Comparison of ENCODE assay signal across 25 cellular contexts in genomic region chr14:76422662-76423061, GRCh38. TPM values are rescaled to one million over a fixed set of nuclear protein-coding genes. Genes with fewer than 3 reads are reported as not detected.
DNase-seq lines count a peak whose midpoint lies in the region; ATAC-seq, FAIRE-seq and TF ChIP-seq lines count a peak whose summit lies in the region.
"Had no signal": no experiment of that assay in that cellular context is flagged by ENCODE, and none has a peak within 500 bp of the region (broad histone marks: within the 10 kb centered on the region; RNA-seq: fewer than 3 reads in every experiment).

No MANE protein-coding gene starts in this region.

- POLR2A ChIA-PET in H1 (lab: Charles Lee; ENCODE audit: partially characterized antibody), result no interaction called here

- H4K20me1 ChIP-seq in GM23338 (replicated peaks; ENCODE audit: insufficient read depth) (no peaks in the 10 kb centered on the region), H9 (ENCODE audit: control insufficient read depth, insufficient read depth, insufficient read length) (no peaks in the 10 kb centered on the region), H1 (replicated peaks in 1 of 2; ENCODE audit: control insufficient read depth in 1 of 2, insufficient read depth in 2 of 2, low read length in 2 of 2) (no peaks in the 10 kb centered on the region)
- H4K20me1 ChIP-seq: BLaER1 treated with 17β-estradiol and CSF1 and Interleukin-3, amounts not matched to agents 10 nM and 100 nM had no signal

- H3K36me3 Mint-ChIP-seq in GM23338 (ENCODE audit: low read depth) (no peaks in the 10 kb centered on the region; the same call in 2 of the 3 replicates), H9 (ENCODE audit: insufficient read depth in 1 of 3, low read depth in 3 of 3) (no peaks in the 10 kb centered on the region)
- no peaks in the 10 kb centered on the region for H3K36me3 Mint-ChIP-seq in stimulated activated effector memory CD8-positive, alpha-beta T cell treated with anti-CD3 and anti-CD28 coated beads, Interleukin-12 subunit alpha, Interleukin-12 subunit beta, amount 100 ng/mL, for 72 hours
- H3K36me3 Mint-ChIP-seq: CD14-positive monocyte had no signal

- H4K8ac ChIP-seq in H9 (replicated peaks; ENCODE audit: insufficient read length, low read depth, low read length) (no peak overlapping the region), H1 (ENCODE audit: extremely low read depth, insufficient read depth, low read length) (no peak overlapping the region)

- no peak overlapping the region for H3K9ac ChIP-seq in H9 (ENCODE audit: extremely low read depth, insufficient read length, low read length)
- no peak overlapping the region for H3K9ac ChIP-seq in H1 (replicated peaks in 1 of 4; ENCODE audit: extremely low read depth in 1 of 4, low read depth in 3 of 4, low read length in 3 of 4)
- H3K9ac ChIP-seq: BLaER1 treated with 17β-estradiol and CSF1 and Interleukin-3, amounts not matched to agents 10 nM and 100 nM; GM23248 had no signal

- peaks cover 32% of the 10 kb centered on the region for H3K4me1 Mint-ChIP-seq in GM23338
- H3K4me1 Mint-ChIP-seq in H9, result peaks cover 10 to 21% of the 10 kb centered on the region in 2 experiments
- H3K4me1 Mint-ChIP-seq in stimulated activated effector memory CD8-positive, alpha-beta T cell treated with anti-CD3 and anti-CD28 coated beads, Interleukin-12 subunit alpha, Interleukin-12 subunit beta, amount 100 ng/mL, for 72 hours, result no peaks in the 10 kb centered on the region
- H3K4me1 Mint-ChIP-seq: CD14-positive monocyte; CD8-positive, alpha-beta memory T cell had no signal

- no peaks in the 10 kb centered on the region for H3K9me3 Mint-ChIP-seq in GM23338
- no peaks in the 10 kb centered on the region; a peak in 1 of 5 replicates for H3K9me3 Mint-ChIP-seq in H9
- no peaks in the 10 kb centered on the region for H3K9me3 Mint-ChIP-seq in stimulated activated effector memory CD8-positive, alpha-beta T cell treated with anti-CD3 and anti-CD28 coated beads, Interleukin-12 subunit alpha, Interleukin-12 subunit beta, amount 100 ng/mL, for 72 hours
- H3K9me3 Mint-ChIP-seq: CD4-positive, alpha-beta T cell had no signal

- H3K79me2 ChIP-seq in GM23338 (replicated peaks; ENCODE audit: insufficient read depth), result no peaks in the 10 kb centered on the region
- no peaks in the 10 kb centered on the region for H3K79me2 ChIP-seq in H9 (ENCODE audit: insufficient read depth, low read length)
- no peaks in the 10 kb centered on the region for H3K79me2 ChIP-seq in H1 (ENCODE audit: control insufficient read depth in 1 of 2, insufficient read depth in 2 of 2, low read length in 2 of 2)

- H3K23ac ChIP-seq in H9 (ENCODE audit: insufficient read length, low read depth, low read length), result no peak overlapping the region
- H3K23ac ChIP-seq in H1 (ENCODE audit: insufficient read length), result no peak overlapping the region

- TF ChIP-seq RAD21 in H1 (IDR thresholded peaks at IDR 0.05 in 1 of 2, conservative IDR thresholded peaks at IDR 0.05 in 1 of 2; ENCODE audit: low read depth in 2 of 2, low read length in 2 of 2), result no peak

- no peak overlapping the region for H2BK15ac ChIP-seq in H9 (ENCODE audit: low read depth, low read length)
- H2BK15ac ChIP-seq in H1 (ENCODE audit: low read length), result no peak overlapping the region

- no peak overlapping the region for H2BK120ac ChIP-seq in H9 (ENCODE audit: low read depth, low read length, poor library complexity, severe bottlenecking)
- H2BK120ac ChIP-seq in H1 (replicated peaks; ENCODE audit: low read depth, low read length), result no peak overlapping the region

- ATAC-seq in GM23338 (peak; percentile 20; the same call in 2 of the 3 replicates), HG03442 (IDR thresholded peaks at IDR 0.05; ENCODE audit: unreplicated experiment) (no peak)
- no peak for ATAC-seq in stimulated activated effector memory CD8-positive, alpha-beta T cell treated with anti-CD3 and anti-CD28 coated beads, Interleukin-12 subunit alpha, Interleukin-12 subunit beta, amount 100 ng/mL, for 72 hours
- ATAC-seq: A549, GM12878, HCT116 had no signal

- no peak for FAIRE-seq in H1 (lab: Jason Lieb, UNC)
- FAIRE-seq: A549, D721Med, GM12878, GM19239, H54 had no signal

- no peak for TF ChIP-seq EP300 in H1 (IDR thresholded peaks at IDR 0.05; ENCODE audit: borderline replicate concordance in 1 of 2, low read depth in 2 of 2, low read length in 2 of 2)

- no peaks in the 10 kb centered on the region for H3K9me3 ChIP-seq in H9 (ENCODE audit: control insufficient read depth, low read depth, low read length)
- peaks cover 0 to 5% of the 10 kb centered on the region in 2 experiments; a peak in 1 of 4 replicates for H3K9me3 ChIP-seq in H1 (ENCODE audit: insufficient read depth in 2 of 2, low read depth in 1 of 2, low read length in 1 of 2)
- H3K9me3 ChIP-seq: A549; BE2C; BLaER1 treated with 17β-estradiol and CSF1 and Interleukin-3, amounts not matched to agents 10 nM and 100 nM had no signal

- CTCF ChIA-PET in H1 (lab: Charles Lee; ENCODE audit: partially characterized antibody), result interaction anchor here (0.5 to 1.5 kb wide), 5 partner anchors 9 to 33 kb away, joined by 3 to 4 read pairs (median 3); no protein-coding TSS in a partner anchor

- H3K36me3 ChIP-seq in GM23338 (ENCODE audit: insufficient read depth) (no peaks in the 10 kb centered on the region), H1 (ENCODE audit: control insufficient read depth in 2 of 4, insufficient read depth in 4 of 4, low read length in 3 of 4) (no peaks in the 10 kb centered on the region)
- H3K36me3 ChIP-seq: BE2C; BLaER1 treated with 17β-estradiol and CSF1 and Interleukin-3, amounts not matched to agents 10 nM and 100 nM had no signal

- no peak overlapping the region for H2BK12ac ChIP-seq in H9 (ENCODE audit: insufficient read length, low read depth, low read length)
- 0 out of 2 replicates have a peak overlapping the region, but pooled peaks have one; percentile 84 for H2BK12ac ChIP-seq in H1 (ENCODE audit: low read depth, low read length)

- H3K4me3 ChIP-seq in GM23338 (no peak overlapping the region), H1 (ENCODE audit: extremely low read depth in 1 of 4, insufficient read depth in 2 of 4, low read depth in 3 of 4, low read length in 4 of 4) (no peak overlapping the region)
- H3K4me3 ChIP-seq: A549; BLaER1 treated with 17β-estradiol and CSF1 and Interleukin-3, amounts not matched to agents 10 nM and 100 nM; GM12878; GM23248 had no signal

- no peaks in the 10 kb centered on the region for H3F3A ChIP-seq in GM23338 (replicated peaks; ENCODE audit: low read depth)

- H3K4me3 Mint-ChIP-seq in GM23338 (no peak overlapping the region), H9 (no peak overlapping the region)
- H3K4me3 Mint-ChIP-seq in stimulated activated effector memory CD8-positive, alpha-beta T cell treated with anti-CD3 and anti-CD28 coated beads, Interleukin-12 subunit alpha, Interleukin-12 subunit beta, amount 100 ng/mL, for 72 hours, result no peak overlapping the region
- H3K4me3 Mint-ChIP-seq: CD14-positive monocyte; CD4-positive, alpha-beta T cell; CD8-positive, alpha-beta memory T cell had no signal

- H4K91ac ChIP-seq in H9 (ENCODE audit: insufficient read length, low read depth, low read length) (no peak overlapping the region), H1 (replicated peaks; ENCODE audit: insufficient read length, low read length) (no peak overlapping the region)

- DNase-seq in GM23338 (ENCODE audit: low spot score), result no peak
- DNase-seq in H9, result no peak
- DNase-seq in H1 (ENCODE audit: low read depth in 1 of 2, low spot score in 2 of 2), result no peak
- no peak for DNase-seq in mucosa of gallbladder (ENCODE audit: low spot score)
- no peak for DNase-seq in stimulated activated effector memory CD8-positive, alpha-beta T cell treated with anti-CD3 and anti-CD28 coated beads, Interleukin-12 subunit alpha, Interleukin-12 subunit beta, amount 100 ng/mL, for 72 hours (ENCODE audit: low spot score in 2 of 2)
- DNase-seq: 8988T; ACHN; AML-193; BE2C; CD4-positive, alpha-beta T cell; CD8-positive, alpha-beta memory T cell; DMS 273 treated with DMSO at 0.1 percent for 48 hours; DMS79; EL; GDM1; GM23248 had no signal

- no peak overlapping the region for H2BK5ac ChIP-seq in H9 (ENCODE audit: insufficient read length, low read length)
- H2BK5ac ChIP-seq in H1 (ENCODE audit: low read depth, low read length), result no peak overlapping the region

- H3K27me3 ChIP-seq in GM23338 (ENCODE audit: insufficient read depth), result no peaks in the 10 kb centered on the region
- H3K27me3 ChIP-seq in H9 (ENCODE audit: insufficient read depth, low read length), result no peaks in the 10 kb centered on the region
- H3K27me3 ChIP-seq in H1 (replicated peaks in 1 of 4; ENCODE audit: control insufficient read depth in 3 of 4, extremely low read depth in 1 of 4, insufficient read depth in 3 of 4, low read length in 3 of 4), result no peaks in the 10 kb centered on the region
- H3K27me3 ChIP-seq: BE2C; BLaER1 treated with 17β-estradiol and CSF1 and Interleukin-3, amounts not matched to agents 10 nM and 100 nM had no signal

- no peak for TF ChIP-seq POLR2A in H1 (IDR thresholded peaks at IDR 0.05; ENCODE audit: control extremely low read depth in 1 of 2, low read depth in 2 of 2, low read length in 2 of 2)

- no peak overlapping the region for H3K56ac ChIP-seq in H9 (ENCODE audit: insufficient read length, low read depth, low read length)
- H3K56ac ChIP-seq in H1 (replicated peaks; ENCODE audit: insufficient read length, low read depth, low read length), result no peak overlapping the region

- no peak overlapping the region for H2BK20ac ChIP-seq in H9 (ENCODE audit: low read depth, low read length, poor library complexity, severe bottlenecking)
- no peak overlapping the region for H2BK20ac ChIP-seq in H1 (ENCODE audit: low read length)

- no peak overlapping the region for H3K4ac ChIP-seq in H9 (ENCODE audit: low read depth, low read length)
- H3K4ac ChIP-seq in H1 (replicated peaks; ENCODE audit: insufficient read length, low read depth, low read length), result no peak overlapping the region

- no CpG with 5 or more reads among the region's 7 CpGs for WGBS in H9 (ENCODE audit: extremely low coverage, insufficient read length, low lambda C conversion rate)
- WGBS in H1 (ENCODE audit: extremely low coverage in 1 of 2, insufficient coverage in 1 of 2, insufficient read length in 1 of 2, insufficient replicate concordance in 2 of 2, low coverage in 1 of 2, low lambda C conversion rate in 2 of 2, missing lambda C conversion rate in 1 of 2), 2 experiments, result 90% methylated on average over 7 of the region's 7 CpGs; no CpG with 5 or more reads in 1 of the 2 experiments

- H3K18ac ChIP-seq in H9 (ENCODE audit: insufficient read length, low read depth, low read length), result no peak overlapping the region
- H3K18ac ChIP-seq in H1 (ENCODE audit: extremely low read depth, low read length), result 0 out of 2 replicates have a peak overlapping the region, but pooled peaks have one; percentile 54

- H3K4me1 ChIP-seq in GM23338 (ENCODE audit: insufficient read depth) (peaks cover 14% of the 10 kb centered on the region; the same call in 1 of the 2 replicates), H9 (ENCODE audit: insufficient read depth, low read length) (peaks cover 4% of the 10 kb centered on the region; the same call in 1 of the 2 replicates), H1 (replicated peaks in 1 of 4; ENCODE audit: control insufficient read depth in 3 of 4, insufficient read depth in 4 of 4, low read length in 3 of 4) (peaks cover 3 to 11% (median 7%) of the 10 kb centered on the region in 4 experiments; a peak in 6 of 7 replicates)
- H3K4me1 ChIP-seq: A549; BLaER1 treated with 17β-estradiol and CSF1 and Interleukin-3, amounts not matched to agents 10 nM and 100 nM had no signal

- no peak overlapping the region for H3K4me2 ChIP-seq in GM23338
- no peak overlapping the region for H3K4me2 ChIP-seq in H9 (ENCODE audit: insufficient read depth, insufficient read length, low read length)
- no peak overlapping the region for H3K4me2 ChIP-seq in H1 (ENCODE audit: insufficient read depth in 1 of 2, low read depth in 2 of 2, low read length in 2 of 2)
- H3K4me2 ChIP-seq: A549; BLaER1 treated with 17β-estradiol and CSF1 and Interleukin-3, amounts not matched to agents 10 nM and 100 nM had no signal

- no peak overlapping the region for H3K14ac ChIP-seq in H9 (ENCODE audit: insufficient read depth, low read length)
- H3K14ac ChIP-seq in H1 (ENCODE audit: insufficient read length), result no peak overlapping the region

- H3K9me2 ChIP-seq in GM23338 (ENCODE audit: insufficient read depth), result no peaks in the 10 kb centered on the region

- H3K27ac Mint-ChIP-seq in GM23338, result no peak overlapping the region; the same call in 1 of the 2 replicates
- no peak overlapping the region for H3K27ac Mint-ChIP-seq in H9
- no peak overlapping the region for H3K27ac Mint-ChIP-seq in stimulated activated effector memory CD8-positive, alpha-beta T cell treated with anti-CD3 and anti-CD28 coated beads, Interleukin-12 subunit alpha, Interleukin-12 subunit beta, amount 100 ng/mL, for 72 hours
- H3K27ac Mint-ChIP-seq: CD14-positive monocyte; CD4-positive, alpha-beta T cell; CD8-positive, alpha-beta memory T cell had no signal

- H3K79me1 ChIP-seq in H9 (ENCODE audit: insufficient read depth, low read depth, low read length, poor library complexity, severe bottlenecking) (no peaks in the 10 kb centered on the region), H1 (ENCODE audit: low read depth, low read length) (no peaks in the 10 kb centered on the region)

- H3K27ac ChIP-seq in GM23338 (ENCODE audit: low read depth) (no peak overlapping the region), H9 (ENCODE audit: insufficient read length, low read depth, low read length) (no peak overlapping the region), H1 (ENCODE audit: low read depth, low read length) (no peak overlapping the region)
- H3K27ac ChIP-seq: A549; BLaER1 treated with 17β-estradiol and CSF1 and Interleukin-3, amounts not matched to agents 10 nM and 100 nM; GM23248 had no signal

- H3K23me2 ChIP-seq in H9 (ENCODE audit: insufficient read length, low read depth, low read length, poor library complexity, severe bottlenecking) (no peaks in the 10 kb centered on the region), H1 (ENCODE audit: low read depth, low read length) (no peaks in the 10 kb centered on the region; the same call in 1 of the 2 replicates)

- no peak overlapping the region for H2AK5ac ChIP-seq in H9 (ENCODE audit: insufficient read length, low read length)
- H2AK5ac ChIP-seq in H1 (ENCODE audit: low read depth, low read length), result no peak overlapping the region

- H2AFZ ChIP-seq in GM23338, result no peak overlapping the region
- H2AFZ ChIP-seq in H9 (ENCODE audit: low read length), result no peak overlapping the region
- no peak overlapping the region for H2AFZ ChIP-seq in H1 (ENCODE audit: low read length)
- H2AFZ ChIP-seq: GM23248 had no signal

- H3T11ph ChIP-seq in H9 (ENCODE audit: low read length), result no peak overlapping the region

- TF ChIP-seq CTCF in GM23338 (conservative IDR thresholded peaks at IDR 0.05; ENCODE audit: low read depth in 2 of 2) (no peak), H9 (conservative IDR thresholded peaks at IDR 0.05) (peak; percentile 33; the same call in 2 of the 3 replicates), H1 (IDR thresholded peaks at IDR 0.05; ENCODE audit: control extremely low read depth in 1 of 3, insufficient read depth in 1 of 3, low read depth in 1 of 3, low read length in 3 of 3) (no peak)

- no peak overlapping the region for H4K5ac ChIP-seq in H9 (ENCODE audit: insufficient read length, low read depth, low read length)
- H4K5ac ChIP-seq in H1 (ENCODE audit: insufficient read length, low read depth, low read length), result no peak overlapping the region

- H3K27me3 Mint-ChIP-seq in GM23338 (ENCODE audit: insufficient read depth, low read depth, poor library complexity) (peaks cover 17% of the 10 kb centered on the region), H9 (ENCODE audit: low read depth) (no peaks in the 10 kb centered on the region; the same call in 1 of the 2 replicates)
- H3K27me3 Mint-ChIP-seq: CD4-positive, alpha-beta T cell had no signal

RNA-seq across cellular contexts. Expression of gene ESRRB, which starts 46.7 kb away (rescaled TPM):
- total RNA-seq in GM23338 (2014; rRNA removed; shearing (Covaris generic)), result 0.52 and 1.0 TPM in 2 replicates
- polyA plus RNA-seq in GM23338 (2016; fragmentation: Nextera tagmentation; extraction: Ambion mirVana), result 0.09 and 0.31 TPM in 2 replicates
- 0.11 TPM in 1 of 2 replicates, not detected in the other for total RNA-seq in H9 (2021)
- 0.45 and 0.48 TPM in 2 replicates for total RNA-seq in H1 (2021; fragmentation: NEBNext Ultra II Directional; extraction: Animal tissue kit (Norgen Biotek cat#: 25700))
- polyA plus RNA-seq in H1 (2011; rRNA removed), result 0.19 and 0.29 TPM in 2 replicates
- 0.19 TPM for polyA plus RNA-seq in H1 (2011; cell fraction: cytosol; rRNA removed)
- polyA plus RNA-seq in H1 (2011; cell fraction: nucleus; rRNA removed), result 0.40 TPM
- 0.11 to 0.17 TPM (median 0.15 TPM) in 3 of 4 replicates, not detected in the other for polyA plus RNA-seq in H1 (2012, experiment 1 of 2)
- 0.12 TPM for polyA plus RNA-seq in H1 (2012, experiment 2 of 2)
- 0.32 TPM for polyA plus RNA-seq in H1 (2013, experiment 1 of 2)
- 0.39 TPM for polyA plus RNA-seq in H1 (2013, experiment 2 of 2)
- 0.12 and 0.41 TPM in 2 replicates for polyA minus RNA-seq in H1 (2011; rRNA and poly(A)+ RNA removed)
- not detected for polyA minus RNA-seq in H1 (2011; cell fraction: cytosol; rRNA and poly(A)+ RNA removed)
- not detected for polyA minus RNA-seq in H1 (2011; cell fraction: nucleus; rRNA and poly(A)+ RNA removed)
- total RNA-seq in mucosa of gallbladder, result 0.40 TPM
- total RNA-seq: CD8-positive, alpha-beta memory T cell; GM23248 had no signal
- polyA plus RNA-seq: CD14-positive monocyte; CD8-positive, alpha-beta memory T cell; GM23248 had no signal
